In genomic region chr11:47977651-47978050, GRCh38 we compare ENCODE assay signal across 1 cellular context.
TF ChIP-seq lines count a peak whose summit lies in the region.

No MANE protein-coding gene starts in this region.

TF ChIP-seq in liver, 16 proteins besides CTCF, POLR2A, EP300 and RAD21 (continued from another document):
- TF ChIP-seq ZBTB33 (IDR thresholded peaks at IDR 0.05) (peak; percentile 56), NR2F2 (IDR thresholded peaks at IDR 0.05) (no peak), ATF3 (IDR thresholded peaks at IDR 0.05) (peak; percentile 74), GABPA (IDR thresholded peaks at IDR 0.05 in 1 of 2, conservative IDR thresholded peaks at IDR 0.05 in 1 of 2) (no peak), YY1 (IDR thresholded peaks at IDR 0.05) (peak; percentile 79), MAX (IDR thresholded peaks at IDR 0.05) (peak; percentile 51), TAF1 (conservative IDR thresholded peaks at IDR 0.05) (no peak)
